8 cellular contexts compared by ENCODE assay signal in genomic region chr19:40612831-40613668, GRCh38. TPM values are rescaled to one million over a fixed set of nuclear protein-coding genes. Genes with fewer than 3 reads are reported as not detected.
DNase-seq lines count a peak whose midpoint lies in the region; ATAC-seq and TF ChIP-seq lines count a peak whose summit lies in the region.

No MANE protein-coding gene starts in this region.

- peak overlapping the region; percentile 56 to 61 for H3K4me3 ChIP-seq in right atrium auricular region

- no peaks in the 10 kb centered on the region for H3K9me3 ChIP-seq in right atrium auricular region

- no peak for ATAC-seq in GM21526 (IDR thresholded peaks at IDR 0.05; ENCODE audit: low FRiP score, unreplicated experiment)
- no peak for ATAC-seq in HG03139 (IDR thresholded peaks at IDR 0.05; ENCODE audit: unreplicated experiment)
- ATAC-seq in HG02938 (IDR thresholded peaks at IDR 0.05; ENCODE audit: unreplicated experiment): no peak

- H3K27ac ChIP-seq in right atrium auricular region: peak overlapping the region; percentile 82 to 93

- DNase-seq in GM10266 (ENCODE audit: extremely low spot score) (peak; percentile 90), NOMO-1 treated with DMSO at 0.1 percent for 48 hours (lab: John Stamatoyannopoulos, UW; ENCODE audit: unreplicated experiment) (peak; percentile 51), right atrium auricular region (ENCODE audit: low spot score) (no peak)
- DNase-seq in activated T-helper 9 cell treated with anti-CD3 and anti-CD28 coated beads, Interleukin-2, amount 50 U/mL, for 16 hours (ENCODE audit: low read depth): peak; percentile 62
- DNase-seq in stimulated activated CD4-positive, alpha-beta T cell treated with anti-CD3 and anti-CD28 coated beads, Interleukin-12 subunit alpha, Interleukin-12 subunit beta, amount 100 ng/mL, for 48 hours (ENCODE audit: low read depth in 2 of 3, low spot score in 1 of 3): peak; percentile 76 to 94 (median 79)

- H3K36me3 ChIP-seq in right atrium auricular region: peaks cover 14% of the 10 kb centered on the region

- peaks cover 0 to 37% of the 10 kb centered on the region in 2 donors for H3K4me1 ChIP-seq in right atrium auricular region

- no peaks in the 10 kb centered on the region for H3K27me3 ChIP-seq in right atrium auricular region

- TF ChIP-seq CTCF in GM10266 (IDR thresholded peaks at IDR 0.05; ENCODE audit: control insufficient read depth, insufficient read depth, low read depth, missing control alignments) (no peak), right atrium auricular region (IDR thresholded peaks at IDR 0.05) (no peak)

RNA-seq across cellular contexts. Expression of gene LTBP4, which starts 11.9 kb away (rescaled TPM):
- total RNA-seq in right atrium auricular region: 100 to 1,000 TPM; 152 to 257 TPM

RNA-seq across cellular contexts. Expression of gene SHKBP1, which starts 36.4 kb away (rescaled TPM):
- total RNA-seq in right atrium auricular region: 10 to 100 TPM; 15.8 to 35.6 TPM
